In genomic region chr17:39439868-39440267, GRCh38 we compare ENCODE assay signal across 1 cellular context.
TF ChIP-seq lines count a peak whose summit lies in the region.

No MANE protein-coding gene starts in this region.

TF ChIP-seq in K562, 482 proteins besides CTCF, POLR2A, EP300 and RAD21:
- TF ChIP-seq, protein P1, sequence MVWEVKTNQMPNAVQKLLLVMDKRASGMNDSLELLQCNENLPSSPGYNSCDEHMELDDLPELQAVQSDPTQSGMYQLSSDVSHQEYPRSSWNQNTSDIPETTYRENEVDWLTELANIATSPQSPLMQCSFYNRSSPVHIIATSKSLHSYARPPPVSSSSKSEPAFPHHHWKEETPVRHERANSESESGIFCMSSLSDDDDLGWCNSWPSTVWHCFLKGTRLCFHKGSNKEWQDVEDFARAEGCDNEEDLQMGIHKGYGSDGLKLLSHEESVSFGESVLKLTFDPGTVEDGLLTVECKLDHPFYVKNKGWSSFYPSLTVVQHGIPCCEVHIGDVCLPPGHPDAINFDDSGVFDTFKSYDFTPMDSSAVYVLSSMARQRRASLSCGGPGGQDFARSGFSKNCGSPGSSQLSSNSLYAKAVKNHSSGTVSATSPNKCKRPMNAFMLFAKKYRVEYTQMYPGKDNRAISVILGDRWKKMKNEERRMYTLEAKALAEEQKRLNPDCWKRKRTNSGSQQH (CRISPR knock-in tag; IDR thresholded peaks at IDR 0.05) = 0 out of 2 replicates have a peak, but pooled peaks have one; percentile 25
- TF ChIP-seq, protein P2, sequence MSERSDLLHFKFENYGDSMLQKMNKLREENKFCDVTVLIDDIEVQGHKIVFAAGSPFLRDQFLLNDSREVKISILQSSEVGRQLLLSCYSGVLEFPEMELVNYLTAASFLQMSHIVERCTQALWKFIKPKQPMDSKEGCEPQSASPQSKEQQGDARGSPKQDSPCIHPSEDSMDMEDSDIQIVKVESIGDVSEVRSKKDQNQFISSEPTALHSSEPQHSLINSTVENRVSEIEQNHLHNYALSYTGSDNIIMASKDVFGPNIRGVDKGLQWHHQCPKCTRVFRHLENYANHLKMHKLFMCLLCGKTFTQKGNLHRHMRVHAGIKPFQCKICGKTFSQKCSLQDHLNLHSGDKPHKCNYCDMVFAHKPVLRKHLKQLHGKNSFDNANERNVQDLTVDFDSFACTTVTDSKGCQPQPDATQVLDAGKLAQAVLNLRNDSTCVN (CRISPR knock-in tag; IDR thresholded peaks at IDR 0.05) = 0 out of 2 replicates have a peak, but pooled peaks have one; percentile 51
- TF ChIP-seq, protein P3, sequence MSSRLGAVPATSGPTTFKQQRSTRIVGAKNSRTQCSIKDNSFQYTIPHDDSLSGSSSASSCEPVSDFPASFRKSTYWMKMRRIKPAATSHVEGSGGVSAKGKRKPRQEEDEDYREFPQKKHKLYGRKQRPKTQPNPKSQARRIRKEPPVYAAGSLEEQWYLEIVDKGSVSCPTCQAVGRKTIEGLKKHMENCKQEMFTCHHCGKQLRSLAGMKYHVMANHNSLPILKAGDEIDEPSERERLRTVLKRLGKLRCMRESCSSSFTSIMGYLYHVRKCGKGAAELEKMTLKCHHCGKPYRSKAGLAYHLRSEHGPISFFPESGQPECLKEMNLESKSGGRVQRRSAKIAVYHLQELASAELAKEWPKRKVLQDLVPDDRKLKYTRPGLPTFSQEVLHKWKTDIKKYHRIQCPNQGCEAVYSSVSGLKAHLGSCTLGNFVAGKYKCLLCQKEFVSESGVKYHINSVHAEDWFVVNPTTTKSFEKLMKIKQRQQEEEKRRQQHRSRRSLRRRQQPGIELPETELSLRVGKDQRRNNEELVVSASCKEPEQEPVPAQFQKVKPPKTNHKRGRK (tag; IDR thresholded peaks at IDR 0.05) = peak; percentile 86
